Comparison of ENCODE assay signal across 15 cellular contexts in genomic region chr9:93357649-93358048, GRCh38.
DNase-seq lines count a peak whose midpoint lies in the region; ATAC-seq lines count a peak whose summit lies in the region.
"Had no signal": no experiment of that assay in that cellular context is flagged by ENCODE, and none has a peak within 500 bp of the region (broad histone marks: within the 10 kb centered on the region; RNA-seq: fewer than 3 reads in every experiment).

No MANE protein-coding gene starts in this region.

- H3K27me3 Mint-ChIP-seq in activated CD4-positive, alpha-beta memory T cell treated with anti-CD3 and anti-CD28 coated beads for 36 hours = no peaks in the 10 kb centered on the region

- no peak overlapping the region for H3K4me3 Mint-ChIP-seq in activated CD4-positive, alpha-beta memory T cell treated with anti-CD3 and anti-CD28 coated beads for 36 hours
- H3K4me3 Mint-ChIP-seq: dendritic cell treated with granulocyte-macrophage colony-stimulating factor and Interleukin-4, amounts not matched to agents 40 ng/mL and 50 ng/mL, for 4 days had no signal

- peaks cover 3% of the 10 kb centered on the region for H3K36me3 Mint-ChIP-seq in activated CD4-positive, alpha-beta memory T cell treated with anti-CD3 and anti-CD28 coated beads for 36 hours

- ATAC-seq in GM21390 (IDR thresholded peaks at IDR 0.05; ENCODE audit: unreplicated experiment) (no peak), GM18861 (IDR thresholded peaks at IDR 0.05; ENCODE audit: unreplicated experiment) (no peak), HG02759 (IDR thresholded peaks at IDR 0.05; ENCODE audit: unreplicated experiment) (no peak)

- no peak overlapping the region for H3K4me3 ChIP-seq in Jurkat, Clone E6-1 (ENCODE audit: low read length)
- H3K4me3 ChIP-seq: spleen, thyroid gland had no signal

- H3K4me1 Mint-ChIP-seq in activated CD4-positive, alpha-beta memory T cell treated with anti-CD3 and anti-CD28 coated beads for 36 hours (ENCODE audit: low read depth) = peaks cover 9% of the 10 kb centered on the region

- no peak overlapping the region for H3K27ac Mint-ChIP-seq in activated CD4-positive, alpha-beta memory T cell treated with anti-CD3 and anti-CD28 coated beads for 36 hours
- H3K27ac Mint-ChIP-seq: dendritic cell treated with granulocyte-macrophage colony-stimulating factor and Interleukin-4, amounts not matched to agents 40 ng/mL and 50 ng/mL, for 4 days had no signal

- H3K9me3 Mint-ChIP-seq in activated CD4-positive, alpha-beta memory T cell treated with anti-CD3 and anti-CD28 coated beads for 36 hours = peaks cover 21% of the 10 kb centered on the region

- DNase-seq in stimulated activated CD4-positive, alpha-beta T cell treated with anti-CD3 and anti-CD28 coated beads, Interleukin-15, amount 100 ng/mL, for 24 hours = peak; percentile 12
- no peak for DNase-seq in stimulated activated CD4-positive, alpha-beta T cell treated with anti-CD3 and anti-CD28 coated beads, Interleukin-12 subunit alpha, Interleukin-12 subunit beta, amount 100 ng/mL, for 4 hours
- DNase-seq in Jurkat, Clone E6-1 (ENCODE audit: low read depth, low spot score) = peak; percentile 12
- DNase-seq in activated CD4-positive, alpha-beta memory T cell treated with anti-CD3 and anti-CD28 coated beads for 36 hours = peak; percentile 21
- no peak for DNase-seq in NCI-H1694 treated with DMSO at 0.1 percent for 48 hours (lab: John Stamatoyannopoulos, UW)
- DNase-seq: hippocampal formation, NCI-H2029, NCI-H526 treated with DMSO at 0.1 percent for 48 hours, spleen, T1000, thyroid gland had no signal

- POLR2A ChIA-PET in activated CD4-positive, alpha-beta memory T cell treated with anti-CD3 and anti-CD28 coated beads for 36 hours (lab: Charles Lee) = no interaction called here

- intact Hi-C loops in activated CD4-positive, alpha-beta memory T cell treated with anti-CD3 and anti-CD28 coated beads for 36 hours (cut with micrococcal nuclease) = no loop called here

- CTCF ChIA-PET in activated CD4-positive, alpha-beta memory T cell treated with anti-CD3 and anti-CD28 coated beads for 36 hours (lab: Charles Lee) = interaction anchor here (0.5 to 0.8 kb wide), 2 partner anchors 203 to 548 kb away, joined by 3 read pairs; no protein-coding TSS in a partner anchor

Comparison
In these comparisons a context has a peak if more than half of its experiments do, and no peak if none do; other contexts are left out.
1. DNase-seq: peak in stimulated activated CD4-positive, alpha-beta T cell treated with anti-CD3 and anti-CD28 coated beads, Interleukin-15, amount 100 ng/mL, for 24 hours (single experiment), Jurkat, Clone E6-1 (single experiment) and activated CD4-positive, alpha-beta memory T cell treated with anti-CD3 and anti-CD28 coated beads for 36 hours (single experiment); none in stimulated activated CD4-positive, alpha-beta T cell treated with anti-CD3 and anti-CD28 coated beads, Interleukin-12 subunit alpha, Interleukin-12 subunit beta, amount 100 ng/mL, for 4 hours (single experiment) and NCI-H1694 treated with DMSO at 0.1 percent for 48 hours (single experiment).